ENCODE assay signal across 1 cellular context in the genomic region with DNA sequence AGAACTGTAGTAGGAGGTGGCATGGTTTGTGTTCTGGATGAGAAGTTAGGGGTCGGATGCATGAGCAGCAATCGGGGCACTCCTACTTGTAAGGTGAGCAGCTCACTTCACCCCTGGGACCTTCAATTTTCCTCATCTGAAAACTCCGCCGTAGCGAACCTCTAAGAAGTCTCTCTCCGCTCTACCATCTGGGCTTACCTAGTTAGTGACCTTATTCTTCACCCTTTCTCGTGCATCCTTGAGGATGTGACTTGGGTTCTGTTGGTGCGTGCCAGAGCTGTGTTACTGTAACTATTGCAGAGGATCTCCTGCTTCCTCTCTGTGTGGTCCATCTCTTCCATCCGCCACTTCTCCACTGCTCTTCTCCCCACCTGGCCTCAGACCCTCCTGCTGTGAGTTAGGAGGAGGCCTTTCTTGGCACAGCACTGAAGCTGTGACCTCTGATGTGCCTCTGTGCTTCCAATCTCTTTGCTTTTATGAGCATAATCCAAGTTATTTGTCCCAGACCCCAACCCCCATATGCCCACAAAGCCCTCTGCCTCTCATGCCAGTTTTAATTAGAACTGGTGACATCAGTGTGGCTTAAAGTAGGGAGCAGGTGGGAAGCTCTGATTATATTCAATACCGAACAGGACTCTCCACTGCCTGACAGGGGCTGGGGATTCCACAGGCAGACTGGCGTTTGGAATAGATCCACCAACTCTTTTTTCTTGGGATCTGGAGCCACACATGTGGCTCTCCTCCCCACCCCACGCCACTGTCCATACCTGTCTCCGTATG.
TF ChIP-seq lines count a peak whose summit lies in the region.

No MANE protein-coding gene starts in this region.

TF ChIP-seq in SK-N-SH, 30 proteins besides CTCF, POLR2A, EP300 and RAD21 (continued from another document):
- TF ChIP-seq, protein P1, sequence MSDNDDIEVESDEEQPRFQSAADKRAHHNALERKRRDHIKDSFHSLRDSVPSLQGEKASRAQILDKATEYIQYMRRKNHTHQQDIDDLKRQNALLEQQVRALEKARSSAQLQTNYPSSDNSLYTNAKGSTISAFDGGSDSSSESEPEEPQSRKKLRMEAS (IDR thresholded peaks at IDR 0.05; ENCODE audit: low read depth) = no peak
- TF ChIP-seq, protein P2, sequence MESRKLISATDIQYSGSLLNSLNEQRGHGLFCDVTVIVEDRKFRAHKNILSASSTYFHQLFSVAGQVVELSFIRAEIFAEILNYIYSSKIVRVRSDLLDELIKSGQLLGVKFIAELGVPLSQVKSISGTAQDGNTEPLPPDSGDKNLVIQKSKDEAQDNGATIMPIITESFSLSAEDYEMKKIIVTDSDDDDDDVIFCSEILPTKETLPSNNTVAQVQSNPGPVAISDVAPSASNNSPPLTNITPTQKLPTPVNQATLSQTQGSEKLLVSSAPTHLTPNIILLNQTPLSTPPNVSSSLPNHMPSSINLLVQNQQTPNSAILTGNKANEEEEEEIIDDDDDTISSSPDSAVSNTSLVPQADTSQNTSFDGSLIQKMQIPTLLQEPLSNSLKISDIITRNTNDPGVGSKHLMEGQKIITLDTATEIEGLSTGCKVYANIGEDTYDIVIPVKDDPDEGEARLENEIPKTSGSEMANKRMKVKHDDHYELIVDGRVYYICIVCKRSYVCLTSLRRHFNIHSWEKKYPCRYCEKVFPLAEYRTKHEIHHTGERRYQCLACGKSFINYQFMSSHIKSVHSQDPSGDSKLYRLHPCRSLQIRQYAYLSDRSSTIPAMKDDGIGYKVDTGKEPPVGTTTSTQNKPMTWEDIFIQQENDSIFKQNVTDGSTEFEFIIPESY (IDR thresholded peaks at IDR 0.05; ENCODE audit: borderline replicate concordance, low read depth) = no peak
- TF ChIP-seq TCF12 (IDR thresholded peaks at IDR 0.05) (no peak), MXI1 (IDR thresholded peaks at IDR 0.05; ENCODE audit: low read depth, low read length) (no peak), JUND (IDR thresholded peaks at IDR 0.05) (no peak), NRF1 (IDR thresholded peaks at IDR 0.05; ENCODE audit: low read depth, low read length) (no peak)
- TF ChIP-seq, protein P3, sequence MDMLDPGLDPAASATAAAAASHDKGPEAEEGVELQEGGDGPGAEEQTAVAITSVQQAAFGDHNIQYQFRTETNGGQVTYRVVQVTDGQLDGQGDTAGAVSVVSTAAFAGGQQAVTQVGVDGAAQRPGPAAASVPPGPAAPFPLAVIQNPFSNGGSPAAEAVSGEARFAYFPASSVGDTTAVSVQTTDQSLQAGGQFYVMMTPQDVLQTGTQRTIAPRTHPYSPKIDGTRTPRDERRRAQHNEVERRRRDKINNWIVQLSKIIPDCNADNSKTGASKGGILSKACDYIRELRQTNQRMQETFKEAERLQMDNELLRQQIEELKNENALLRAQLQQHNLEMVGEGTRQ (IDR thresholded peaks at IDR 0.05; ENCODE audit: borderline replicate concordance, low read depth, low read length) = no peak
- TF ChIP-seq, protein P4, sequence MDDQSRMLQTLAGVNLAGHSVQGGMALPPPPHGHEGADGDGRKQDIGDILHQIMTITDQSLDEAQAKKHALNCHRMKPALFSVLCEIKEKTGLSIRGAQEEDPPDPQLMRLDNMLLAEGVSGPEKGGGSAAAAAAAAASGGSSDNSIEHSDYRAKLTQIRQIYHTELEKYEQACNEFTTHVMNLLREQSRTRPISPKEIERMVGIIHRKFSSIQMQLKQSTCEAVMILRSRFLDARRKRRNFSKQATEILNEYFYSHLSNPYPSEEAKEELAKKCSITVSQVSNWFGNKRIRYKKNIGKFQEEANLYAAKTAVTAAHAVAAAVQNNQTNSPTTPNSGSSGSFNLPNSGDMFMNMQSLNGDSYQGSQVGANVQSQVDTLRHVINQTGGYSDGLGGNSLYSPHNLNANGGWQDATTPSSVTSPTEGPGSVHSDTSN (IDR thresholded peaks at IDR 0.05) = no peak
